In genomic region chr3:185521349-185522138, GRCh38 we compare ENCODE assay signal across 1 cellular context.
TF ChIP-seq lines count a peak whose summit lies in the region.

No MANE protein-coding gene starts in this region.

TF ChIP-seq in K562, 482 proteins besides CTCF, POLR2A, EP300 and RAD21 (continued from another document):
- TF ChIP-seq CHAMP1 (IDR thresholded peaks at IDR 0.05), result no peak
